ENCODE assay signal across 10 cellular contexts in genomic region chr14:65321370-65321875, GRCh38.
DNase-seq lines count a peak whose midpoint lies in the region; ATAC-seq and TF ChIP-seq lines count a peak whose summit lies in the region.
"Had no signal": no experiment of that assay in that cellular context is flagged by ENCODE, and none has a peak within 500 bp of the region (broad histone marks: within the 10 kb centered on the region; RNA-seq: fewer than 3 reads in every experiment).

No MANE protein-coding gene starts in this region.

- H3K36me3 Mint-ChIP-seq in T-helper 2 cell treated with Interferon-gamma antibody and Interleukin-4, amounts not matched to agents 5 μg/mL and 100 μg/mL, for 36 hours (ENCODE audit: low read depth) = peaks cover 4% of the 10 kb centered on the region

- peak overlapping the region; percentile 33 for H3K4me3 Mint-ChIP-seq in T-helper 2 cell treated with Interferon-gamma antibody and Interleukin-4, amounts not matched to agents 5 μg/mL and 100 μg/mL, for 36 hours

- peaks cover 9% of the 10 kb centered on the region for H3K9me3 Mint-ChIP-seq in T-helper 2 cell treated with Interferon-gamma antibody and Interleukin-4, amounts not matched to agents 5 μg/mL and 100 μg/mL, for 36 hours

- TF ChIP-seq CTCF in tibial nerve (IDR thresholded peaks at IDR 0.05) = no peak

- H3K27ac Mint-ChIP-seq in T-helper 2 cell treated with Interferon-gamma antibody and Interleukin-4, amounts not matched to agents 5 μg/mL and 100 μg/mL, for 36 hours = peak overlapping the region; percentile 72

- no peaks in the 10 kb centered on the region for H3K27me3 Mint-ChIP-seq in T-helper 2 cell treated with Interferon-gamma antibody and Interleukin-4, amounts not matched to agents 5 μg/mL and 100 μg/mL, for 36 hours (ENCODE audit: low read depth)

- DNase-seq in stimulated activated CD4-positive, alpha-beta T cell treated with anti-CD3 and anti-CD28 coated beads, Interleukin-15, amount 100 ng/mL, for 24 hours = peak; percentile 19
- no peak for DNase-seq in stimulated activated CD4-positive, alpha-beta T cell treated with anti-CD3 and anti-CD28 coated beads, Interleukin-4, amount 100 ng/mL, for 1 hour
- no peak for DNase-seq in T-helper 2 cell treated with Interferon-gamma antibody and Interleukin-4, amounts not matched to agents 5 μg/mL and 100 μg/mL, for 36 hours (ENCODE audit: low spot score)
- no peak for DNase-seq in tibial nerve (ENCODE audit: low spot score in 2 of 2)
- no peak for DNase-seq in DMS53 (lab: John Stamatoyannopoulos, UW)
- no peak for DNase-seq in NCI-H2081 (lab: John Stamatoyannopoulos, UW)
- no peak for DNase-seq in NK-92 (lab: John Stamatoyannopoulos, UW; ENCODE audit: unreplicated experiment)
- DNase-seq: colonic mucosa, left ventricle myocardium superior had no signal

- no peak for TF ChIP-seq POLR2A in tibial nerve (IDR thresholded peaks at IDR 0.05)

- no peaks in the 10 kb centered on the region for H3K36me3 ChIP-seq in tibial nerve
- H3K36me3 ChIP-seq: colonic mucosa had no signal

- no peak overlapping the region for H3K4me3 ChIP-seq in tibial nerve
- H3K4me3 ChIP-seq: colonic mucosa had no signal

- H3K4me1 Mint-ChIP-seq in T-helper 2 cell treated with Interferon-gamma antibody and Interleukin-4, amounts not matched to agents 5 μg/mL and 100 μg/mL, for 36 hours (ENCODE audit: low read depth) = peaks cover 44% of the 10 kb centered on the region

- no peak overlapping the region for H3K27ac ChIP-seq in tibial nerve
- H3K27ac ChIP-seq: colonic mucosa had no signal

- 73 to 78% methylated on average over 3 of the region's 3 CpGs for WGBS in tibial nerve, 2 donors

- peaks cover 0 to 10% (median 3%) of the 10 kb centered on the region in 4 donors for H3K4me1 ChIP-seq in tibial nerve
- H3K4me1 ChIP-seq: colonic mucosa had no signal

- TF ChIP-seq EP300 in tibial nerve (IDR thresholded peaks at IDR 0.05) = no peak

- H3K9me3 ChIP-seq in tibial nerve = no peaks in the 10 kb centered on the region
- H3K9me3 ChIP-seq: colonic mucosa had no signal

- H3K27me3 ChIP-seq in tibial nerve = no peaks in the 10 kb centered on the region
- H3K27me3 ChIP-seq: colonic mucosa had no signal

- peak; percentile 41 for ATAC-seq in HG03066 (IDR thresholded peaks at IDR 0.05; ENCODE audit: low read depth, unreplicated experiment)
- ATAC-seq: left ventricle myocardium superior had no signal
